ENCODE assay signal across 1 cellular context in the genomic region with DNA sequence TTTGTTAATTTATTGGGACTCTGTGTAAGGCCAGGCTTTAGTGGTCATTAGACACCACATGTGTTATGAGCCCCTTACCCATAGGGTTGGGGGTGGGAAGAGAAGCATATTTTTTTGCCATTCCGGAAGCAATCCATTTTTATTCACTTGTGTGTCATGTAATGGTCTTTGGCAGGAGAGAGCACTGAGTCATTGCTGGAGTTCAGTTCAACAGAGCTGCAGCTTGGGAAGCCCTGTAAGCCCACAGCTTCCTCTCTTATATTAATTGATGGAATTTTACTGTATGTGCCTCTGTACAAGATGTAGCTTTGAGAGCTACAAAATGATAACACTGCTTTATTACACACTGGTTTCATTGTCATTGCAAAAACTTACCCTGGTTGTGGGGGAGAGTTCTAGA.
TF ChIP-seq lines count a peak whose summit lies in the region.

No MANE protein-coding gene starts in this region.

TF ChIP-seq in GM23338, 12 proteins besides CTCF, POLR2A, EP300 and RAD21 (continued from another document):
- TF ChIP-seq, protein P1, sequence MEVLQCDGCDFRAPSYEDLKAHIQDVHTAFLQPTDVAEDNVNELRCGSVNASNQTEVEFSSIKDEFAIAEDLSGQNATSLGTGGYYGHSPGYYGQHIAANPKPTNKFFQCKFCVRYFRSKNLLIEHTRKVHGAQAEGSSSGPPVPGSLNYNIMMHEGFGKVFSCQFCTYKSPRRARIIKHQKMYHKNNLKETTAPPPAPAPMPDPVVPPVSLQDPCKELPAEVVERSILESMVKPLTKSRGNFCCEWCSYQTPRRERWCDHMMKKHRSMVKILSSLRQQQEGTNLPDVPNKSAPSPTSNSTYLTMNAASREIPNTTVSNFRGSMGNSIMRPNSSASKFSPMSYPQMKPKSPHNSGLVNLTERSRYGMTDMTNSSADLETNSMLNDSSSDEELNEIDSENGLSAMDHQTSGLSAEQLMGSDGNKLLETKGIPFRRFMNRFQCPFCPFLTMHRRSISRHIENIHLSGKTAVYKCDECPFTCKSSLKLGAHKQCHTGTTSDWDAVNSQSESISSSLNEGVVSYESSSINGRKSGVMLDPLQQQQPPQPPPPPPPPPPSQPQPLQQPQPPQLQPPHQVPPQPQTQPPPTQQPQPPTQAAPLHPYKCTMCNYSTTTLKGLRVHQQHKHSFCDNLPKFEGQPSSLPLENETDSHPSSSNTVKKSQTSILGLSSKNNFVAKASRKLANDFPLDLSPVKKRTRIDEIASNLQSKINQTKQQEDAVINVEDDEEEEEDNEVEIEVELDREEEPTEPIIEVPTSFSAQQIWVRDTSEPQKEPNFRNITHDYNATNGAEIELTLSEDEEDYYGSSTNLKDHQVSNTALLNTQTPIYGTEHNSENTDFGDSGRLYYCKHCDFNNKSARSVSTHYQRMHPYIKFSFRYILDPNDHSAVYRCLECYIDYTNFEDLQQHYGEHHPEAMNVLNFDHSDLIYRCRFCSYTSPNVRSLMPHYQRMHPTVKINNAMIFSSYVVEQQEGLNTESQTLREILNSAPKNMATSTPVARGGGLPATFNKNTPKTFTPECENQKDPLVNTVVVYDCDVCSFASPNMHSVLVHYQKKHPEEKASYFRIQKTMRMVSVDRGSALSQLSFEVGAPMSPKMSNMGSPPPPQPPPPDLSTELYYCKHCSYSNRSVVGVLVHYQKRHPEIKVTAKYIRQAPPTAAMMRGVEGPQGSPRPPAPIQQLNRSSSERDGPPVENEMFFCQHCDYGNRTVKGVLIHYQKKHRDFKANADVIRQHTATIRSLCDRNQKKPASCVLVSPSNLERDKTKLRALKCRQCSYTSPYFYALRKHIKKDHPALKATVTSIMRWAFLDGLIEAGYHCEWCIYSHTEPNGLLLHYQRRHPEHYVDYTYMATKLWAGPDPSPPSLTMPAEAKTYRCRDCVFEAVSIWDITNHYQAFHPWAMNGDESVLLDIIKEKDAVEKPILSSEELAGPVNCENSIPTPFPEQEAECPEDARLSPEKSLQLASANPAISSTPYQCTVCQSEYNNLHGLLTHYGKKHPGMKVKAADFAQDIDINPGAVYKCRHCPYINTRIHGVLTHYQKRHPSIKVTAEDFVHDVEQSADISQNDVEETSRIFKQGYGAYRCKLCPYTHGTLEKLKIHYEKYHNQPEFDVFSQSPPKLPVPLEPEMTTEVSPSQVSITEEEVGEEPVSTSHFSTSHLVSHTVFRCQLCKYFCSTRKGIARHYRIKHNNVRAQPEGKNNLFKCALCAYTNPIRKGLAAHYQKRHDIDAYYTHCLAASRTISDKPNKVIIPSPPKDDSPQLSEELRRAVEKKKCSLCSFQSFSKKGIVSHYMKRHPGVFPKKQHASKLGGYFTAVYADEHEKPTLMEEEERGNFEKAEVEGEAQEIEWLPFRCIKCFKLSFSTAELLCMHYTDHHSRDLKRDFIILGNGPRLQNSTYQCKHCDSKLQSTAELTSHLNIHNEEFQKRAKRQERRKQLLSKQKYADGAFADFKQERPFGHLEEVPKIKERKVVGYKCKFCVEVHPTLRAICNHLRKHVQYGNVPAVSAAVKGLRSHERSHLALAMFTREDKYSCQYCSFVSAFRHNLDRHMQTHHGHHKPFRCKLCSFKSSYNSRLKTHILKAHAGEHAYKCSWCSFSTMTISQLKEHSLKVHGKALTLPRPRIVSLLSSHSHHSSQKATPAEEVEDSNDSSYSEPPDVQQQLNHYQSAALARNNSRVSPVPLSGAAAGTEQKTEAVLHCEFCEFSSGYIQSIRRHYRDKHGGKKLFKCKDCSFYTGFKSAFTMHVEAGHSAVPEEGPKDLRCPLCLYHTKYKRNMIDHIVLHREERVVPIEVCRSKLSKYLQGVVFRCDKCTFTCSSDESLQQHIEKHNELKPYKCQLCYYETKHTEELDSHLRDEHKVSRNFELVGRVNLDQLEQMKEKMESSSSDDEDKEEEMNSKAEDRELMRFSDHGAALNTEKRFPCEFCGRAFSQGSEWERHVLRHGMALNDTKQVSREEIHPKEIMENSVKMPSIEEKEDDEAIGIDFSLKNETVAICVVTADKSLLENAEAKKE (CRISPR knock-in tag; IDR thresholded peaks at IDR 0.05), result no peak
- TF ChIP-seq CREB1 (CRISPR knock-in tag; IDR thresholded peaks at IDR 0.05; ENCODE audit: low read depth) (no peak), NANOG (IDR thresholded peaks at IDR 0.05; ENCODE audit: borderline replicate concordance) (no peak), POLR2AphosphoS5 (IDR thresholded peaks at IDR 0.05; ENCODE audit: low read depth) (no peak)
- TF ChIP-seq, protein P2, sequence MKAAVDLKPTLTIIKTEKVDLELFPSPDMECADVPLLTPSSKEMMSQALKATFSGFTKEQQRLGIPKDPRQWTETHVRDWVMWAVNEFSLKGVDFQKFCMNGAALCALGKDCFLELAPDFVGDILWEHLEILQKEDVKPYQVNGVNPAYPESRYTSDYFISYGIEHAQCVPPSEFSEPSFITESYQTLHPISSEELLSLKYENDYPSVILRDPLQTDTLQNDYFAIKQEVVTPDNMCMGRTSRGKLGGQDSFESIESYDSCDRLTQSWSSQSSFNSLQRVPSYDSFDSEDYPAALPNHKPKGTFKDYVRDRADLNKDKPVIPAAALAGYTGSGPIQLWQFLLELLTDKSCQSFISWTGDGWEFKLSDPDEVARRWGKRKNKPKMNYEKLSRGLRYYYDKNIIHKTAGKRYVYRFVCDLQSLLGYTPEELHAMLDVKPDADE (IDR thresholded peaks at IDR 0.05), result no peak
TF ChIP-seq in GM23338: peak in this region for 0.
